In the genomic region with DNA sequence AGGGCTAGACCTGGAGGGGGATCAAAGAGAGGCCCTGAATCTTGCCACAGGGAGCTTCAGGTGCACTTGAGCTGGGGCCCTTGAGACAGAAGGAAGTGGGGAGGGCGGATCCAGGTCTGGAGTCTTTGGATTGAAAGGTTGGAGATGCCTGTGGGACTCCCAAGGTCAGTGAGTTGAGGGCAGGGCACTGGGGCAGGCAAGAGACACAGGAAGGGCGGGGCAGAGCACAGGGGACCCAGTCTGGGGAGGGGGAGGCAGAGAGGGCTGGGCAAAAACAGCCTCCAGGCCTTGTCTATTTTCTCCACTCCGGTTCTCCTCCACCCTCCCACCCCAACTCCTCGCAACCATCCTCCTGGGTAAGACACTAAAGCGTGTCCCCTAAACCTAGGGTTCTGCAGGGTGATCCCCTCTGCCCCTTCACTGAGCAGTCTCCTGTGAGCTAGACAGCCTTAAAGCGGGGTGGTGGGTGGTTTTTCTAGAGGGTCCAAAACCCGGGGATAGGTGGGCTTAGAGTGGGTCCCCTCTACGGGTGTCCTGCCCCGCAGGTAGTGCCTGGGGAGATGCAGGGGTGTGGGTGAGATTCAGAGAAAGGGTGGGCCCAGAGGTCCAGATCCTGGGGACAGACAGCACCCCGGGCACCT, we compare ENCODE assay signal across 8 cellular contexts. TPM values are rescaled to one million over a fixed set of nuclear protein-coding genes. Genes with fewer than 3 reads are reported as not detected.
DNase-seq lines count a peak whose midpoint lies in the region; ATAC-seq and TF ChIP-seq lines count a peak whose summit lies in the region.

No MANE protein-coding gene starts in this region.

- H3K27ac Mint-ChIP-seq in activated T-helper 2 cell treated with anti-CD3 and anti-CD28 coated beads, Interferon-gamma antibody, Interleukin-2, Interleukin-4, amounts not matched to agents 10 μg/mL and 5 μg/mL and 100 μg/mL, durations not matched to agents 14 hours and 24 hours and 36 hours: peak overlapping the region; percentile 82
- H3K27ac Mint-ChIP-seq in stimulated activated naive B cell treated with anti-CD40 and anti-IgM and Interleukin-4, amounts not matched to agents 10 μg/mL and 1 μg/mL and 100 μg/mL, for 72 hours: peak overlapping the region; percentile 83

- H3K27me3 Mint-ChIP-seq in activated T-helper 2 cell treated with anti-CD3 and anti-CD28 coated beads, Interferon-gamma antibody, Interleukin-2, Interleukin-4, amounts not matched to agents 10 μg/mL and 5 μg/mL and 100 μg/mL, durations not matched to agents 14 hours and 24 hours and 36 hours (ENCODE audit: low read depth): no peaks in the 10 kb centered on the region
- H3K27me3 Mint-ChIP-seq in stimulated activated naive B cell treated with anti-CD40 and anti-IgM and Interleukin-4, amounts not matched to agents 10 μg/mL and 1 μg/mL and 100 μg/mL, for 72 hours: no peaks in the 10 kb centered on the region

- peaks cover 39% of the 10 kb centered on the region for H3K4me1 Mint-ChIP-seq in activated T-helper 2 cell treated with anti-CD3 and anti-CD28 coated beads, Interferon-gamma antibody, Interleukin-2, Interleukin-4, amounts not matched to agents 10 μg/mL and 5 μg/mL and 100 μg/mL, durations not matched to agents 14 hours and 24 hours and 36 hours (ENCODE audit: low read depth)
- peaks cover 40 to 51% of the 10 kb centered on the region in 2 donors for H3K4me1 Mint-ChIP-seq in stimulated activated naive B cell treated with anti-CD40 and anti-IgM and Interleukin-4, amounts not matched to agents 10 μg/mL and 1 μg/mL and 100 μg/mL, for 72 hours

- peaks cover 8% of the 10 kb centered on the region for H3K4me1 ChIP-seq in iPS DF 6.9 (ENCODE audit: control insufficient read depth, insufficient read depth, low read length)

- no peak for ATAC-seq in stimulated activated naive B cell treated with anti-CD40 and anti-IgM and Interleukin-4, amounts not matched to agents 10 μg/mL and 1 μg/mL and 100 μg/mL, for 72 hours (replicated peaks)
- ATAC-seq in HG02642 (IDR thresholded peaks at IDR 0.05; ENCODE audit: poor library complexity, unreplicated experiment) (no peak), HG03354 (IDR thresholded peaks at IDR 0.05; ENCODE audit: poor library complexity, severe bottlenecking, unreplicated experiment) (no peak), HG02623 (IDR thresholded peaks at IDR 0.05; ENCODE audit: unreplicated experiment) (no peak)

- intact Hi-C loops in activated T-helper 2 cell treated with anti-CD3 and anti-CD28 coated beads, Interferon-gamma antibody, Interleukin-2, Interleukin-4, amounts not matched to agents 10 μg/mL and 5 μg/mL and 100 μg/mL, durations not matched to agents 14 hours and 24 hours and 36 hours (cut with micrococcal nuclease): loop anchor here (5.0 kb wide), 3 partner anchors 36 to 96 kb away; no protein-coding TSS in a partner anchor

- H3K36me3 Mint-ChIP-seq in activated T-helper 2 cell treated with anti-CD3 and anti-CD28 coated beads, Interferon-gamma antibody, Interleukin-2, Interleukin-4, amounts not matched to agents 10 μg/mL and 5 μg/mL and 100 μg/mL, durations not matched to agents 14 hours and 24 hours and 36 hours (ENCODE audit: low read depth): peaks cover 4% of the 10 kb centered on the region
- H3K36me3 Mint-ChIP-seq in stimulated activated naive B cell treated with anti-CD40 and anti-IgM and Interleukin-4, amounts not matched to agents 10 μg/mL and 1 μg/mL and 100 μg/mL, for 72 hours: peaks cover 3% of the 10 kb centered on the region in 2 donors

- no peak for DNase-seq in HL-60 (ENCODE audit: low read depth in 1 of 2, low spot score in 1 of 2)
- DNase-seq in activated T-helper 2 cell treated with anti-CD3 and anti-CD28 coated beads, Interferon-gamma antibody, Interleukin-2, Interleukin-4, amounts not matched to agents 10 μg/mL and 5 μg/mL and 100 μg/mL, durations not matched to agents 14 hours and 24 hours and 36 hours (ENCODE audit: low spot score): no peak
- DNase-seq in iPS DF 6.9 (ENCODE audit: low read depth, low spot score): no peak
- DNase-seq in stimulated activated naive B cell treated with anti-CD40 and anti-IgM and Interleukin-4, amounts not matched to agents 10 μg/mL and 1 μg/mL and 100 μg/mL, for 72 hours: no peak
- no peak for DNase-seq in stimulated activated CD4-positive, alpha-beta T cell treated with anti-CD3 and anti-CD28 coated beads, Interleukin-12 subunit alpha, Interleukin-12 subunit beta, amount 100 ng/mL, for 4 hours

- TF ChIP-seq CTCF in HL-60 (IDR thresholded peaks at IDR 0.05; ENCODE audit: insufficient read depth, low read length): no peak

- WGBS in iPS DF 6.9 (ENCODE audit: insufficient coverage, insufficient read length): no CpG with 5 or more reads among the region's 10 CpGs

- H3K4me3 Mint-ChIP-seq in activated T-helper 2 cell treated with anti-CD3 and anti-CD28 coated beads, Interferon-gamma antibody, Interleukin-2, Interleukin-4, amounts not matched to agents 10 μg/mL and 5 μg/mL and 100 μg/mL, durations not matched to agents 14 hours and 24 hours and 36 hours (ENCODE audit: low read depth): peak overlapping the region; percentile 82
- peak overlapping the region; percentile 82 to 84 for H3K4me3 Mint-ChIP-seq in stimulated activated naive B cell treated with anti-CD40 and anti-IgM and Interleukin-4, amounts not matched to agents 10 μg/mL and 1 μg/mL and 100 μg/mL, for 72 hours

- no peaks in the 10 kb centered on the region for H3K36me3 ChIP-seq in iPS DF 6.9 (ENCODE audit: control insufficient read depth, insufficient read depth, low read length)

- H3K4me3 ChIP-seq in HL-60 (replicated peaks; ENCODE audit: insufficient read depth, low read length): peak overlapping the region; percentile 36
- H3K4me3 ChIP-seq in iPS DF 6.9 (ENCODE audit: low read length): peak overlapping the region; percentile 70

- H3K27me3 ChIP-seq in HL-60 (ENCODE audit: insufficient read depth, poor library complexity, severe bottlenecking): no peaks in the 10 kb centered on the region
- H3K27me3 ChIP-seq in iPS DF 6.9 (ENCODE audit: control insufficient read depth, insufficient read depth, low read length): no peaks in the 10 kb centered on the region

- peaks cover 12% of the 10 kb centered on the region for H3K9me3 Mint-ChIP-seq in activated T-helper 2 cell treated with anti-CD3 and anti-CD28 coated beads, Interferon-gamma antibody, Interleukin-2, Interleukin-4, amounts not matched to agents 10 μg/mL and 5 μg/mL and 100 μg/mL, durations not matched to agents 14 hours and 24 hours and 36 hours
- peaks cover 11 to 12% of the 10 kb centered on the region in 2 donors for H3K9me3 Mint-ChIP-seq in stimulated activated naive B cell treated with anti-CD40 and anti-IgM and Interleukin-4, amounts not matched to agents 10 μg/mL and 1 μg/mL and 100 μg/mL, for 72 hours

- peak overlapping the region; percentile 45 for H3K27ac ChIP-seq in HL-60 (replicated peaks)
- H3K27ac ChIP-seq in iPS DF 6.9 (ENCODE audit: low read length): no peak overlapping the region

- no peaks in the 10 kb centered on the region for H3K9me3 ChIP-seq in iPS DF 6.9 (ENCODE audit: control insufficient read depth, insufficient read depth, low read length)

RNA-seq across cellular contexts. Expression of gene CELSR1, which starts 38.6 kb away (rescaled TPM):
- total RNA-seq in activated T-helper 2 cell treated with anti-CD3 and anti-CD28 coated beads, Interferon-gamma antibody, Interleukin-2, Interleukin-4, amounts not matched to agents 10 μg/mL and 5 μg/mL and 100 μg/mL, durations not matched to agents 14 hours and 24 hours and 36 hours: 0.30 and 0.41 TPM in 2 replicates

RNA-seq across cellular contexts. Expression of gene GRAMD4, which starts 44.2 kb away (rescaled TPM):
- 90.8 and 91.6 TPM in 2 replicates for total RNA-seq in activated T-helper 2 cell treated with anti-CD3 and anti-CD28 coated beads, Interferon-gamma antibody, Interleukin-2, Interleukin-4, amounts not matched to agents 10 μg/mL and 5 μg/mL and 100 μg/mL, durations not matched to agents 14 hours and 24 hours and 36 hours
